Comparison of ENCODE assay signal across 11 cellular contexts in genomic region chr4:175560628-175561027, GRCh38.
DNase-seq lines count a peak whose midpoint lies in the region; ATAC-seq and TF ChIP-seq lines count a peak whose summit lies in the region.
"Had no signal": no experiment of that assay in that cellular context is flagged by ENCODE, and none has a peak within 500 bp of the region (broad histone marks: within the 10 kb centered on the region; RNA-seq: fewer than 3 reads in every experiment).

No MANE protein-coding gene starts in this region.

- H4K20me1 ChIP-seq in DOHH2 (ENCODE audit: control insufficient read depth, insufficient read depth, low read depth, low read length), result no peaks in the 10 kb centered on the region

- no peak overlapping the region for H3K4me2 ChIP-seq in DOHH2 (ENCODE audit: low read length)

- no peaks in the 10 kb centered on the region for H3K27me3 ChIP-seq in DOHH2 (ENCODE audit: control insufficient read depth, low read length)
- H3K27me3 ChIP-seq: upper lobe of right lung had no signal

- no peak overlapping the region for H3K27ac Mint-ChIP-seq in memory B cell

- H3K9me3 ChIP-seq in DOHH2 (ENCODE audit: control insufficient read depth, insufficient read depth, low read length), result no peaks in the 10 kb centered on the region
- H3K9me3 ChIP-seq: upper lobe of right lung had no signal

- H3K4me3 ChIP-seq in DOHH2 (ENCODE audit: low read length), result no peak overlapping the region
- H3K4me3 ChIP-seq: upper lobe of right lung had no signal

- H3K9me2 ChIP-seq in DOHH2 (replicated peaks; ENCODE audit: control insufficient read depth, low read length), result no peaks in the 10 kb centered on the region

- no peaks in the 10 kb centered on the region for H3K4me1 ChIP-seq in DOHH2 (ENCODE audit: control insufficient read depth, low read length)
- H3K4me1 ChIP-seq: upper lobe of right lung had no signal

- no peaks in the 10 kb centered on the region for H3K36me3 ChIP-seq in DOHH2 (ENCODE audit: control insufficient read depth, low read length)
- H3K36me3 ChIP-seq: upper lobe of right lung had no signal

- H3K79me2 ChIP-seq in DOHH2 (ENCODE audit: control insufficient read depth, low read length), result no peaks in the 10 kb centered on the region

- H3K36me3 Mint-ChIP-seq in memory B cell, result no peaks in the 10 kb centered on the region

- DNase-seq in NCI-H1092 treated with DMSO at 0.1 percent for 48 hours (lab: John Stamatoyannopoulos, UW) (peak; percentile 63), memory B cell (ENCODE audit: low spot score in 2 of 2) (peak in 1 of 2 donors; percentile 5), OCI-M2 (lab: John Stamatoyannopoulos, UW; ENCODE audit: unreplicated experiment) (no peak), mesenteric fat pad (ENCODE audit: low spot score) (no peak), UCSD-AML1 (lab: John Stamatoyannopoulos, UW; ENCODE audit: unreplicated experiment) (no peak)
- DNase-seq: aorta, occipital lobe, upper lobe of right lung had no signal

- no peaks in the 10 kb centered on the region for H3K9me3 Mint-ChIP-seq in memory B cell

- peak; percentile 32 for TF ChIP-seq CTCF in DOHH2 (IDR thresholded peaks at IDR 0.05; ENCODE audit: low read depth, low read length, poor library complexity, severe bottlenecking)

- no peak overlapping the region for H3K27ac ChIP-seq in DOHH2 (ENCODE audit: low read depth, low read length)
- peak overlapping the region; percentile 75 for H3K27ac ChIP-seq in angular gyrus (ENCODE audit: low read depth, low read length)
- H3K27ac ChIP-seq: upper lobe of right lung had no signal

- no peak overlapping the region for H3K4me3 Mint-ChIP-seq in memory B cell

- ATAC-seq in memory B cell (ENCODE audit: low read depth) (peak; percentile 55), HG02885 (IDR thresholded peaks at IDR 0.05; ENCODE audit: poor library complexity, unreplicated experiment) (no peak)
- ATAC-seq: upper lobe of right lung had no signal

- peaks cover 9% of the 10 kb centered on the region for H3K4me1 Mint-ChIP-seq in memory B cell

- H3K27me3 Mint-ChIP-seq in memory B cell, result no peaks in the 10 kb centered on the region

- no peaks in the 10 kb centered on the region for H3F3A ChIP-seq in DOHH2 (ENCODE audit: control insufficient read depth, insufficient read depth)
